Comparison of ENCODE assay signal across 14 cellular contexts in the genomic region with DNA sequence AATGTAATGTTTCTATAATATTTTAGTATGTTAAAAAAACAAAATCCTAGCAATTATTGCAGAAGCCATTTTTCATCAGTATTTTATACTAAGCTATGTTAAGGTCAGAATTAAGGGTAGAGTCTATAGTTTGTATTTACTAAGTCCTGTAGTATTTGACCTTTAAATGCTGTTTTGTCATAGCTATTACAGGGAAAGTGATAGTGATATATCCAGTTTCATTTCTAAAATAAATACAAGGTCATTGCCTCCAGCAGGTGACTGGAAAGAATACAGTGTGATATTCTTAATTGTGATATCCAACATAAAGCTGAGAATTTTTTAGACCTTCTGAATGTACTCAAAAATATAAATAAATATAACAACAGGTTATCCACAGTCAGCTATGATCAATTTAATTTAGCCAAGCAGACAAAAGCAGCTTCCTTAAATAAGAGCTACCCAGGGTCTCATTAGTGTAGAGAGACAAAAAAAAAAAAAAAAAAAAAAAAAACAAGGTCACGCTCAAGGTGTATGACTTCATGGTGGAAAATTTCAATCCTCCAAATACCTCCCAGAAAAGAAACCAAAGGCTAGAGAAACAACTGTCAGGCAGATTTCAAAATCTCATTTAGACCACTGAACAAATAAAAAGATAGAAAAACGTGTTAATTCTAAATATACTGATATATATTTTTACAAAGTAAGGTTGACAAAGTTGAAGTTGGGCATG.
A peak's percentile ranks its signal among the peaks of the same experiment; 100 is the strongest.
DNase-seq lines count a peak whose midpoint lies in the region; ATAC-seq and TF ChIP-seq lines count a peak whose summit lies in the region.
"Had no signal": no experiment of that assay in that cellular context is flagged by ENCODE, and none has a peak within 500 bp of the region (broad histone marks: within the 10 kb centered on the region; RNA-seq: fewer than 3 reads in every experiment).

No MANE protein-coding gene starts in this region.

- no peaks in the 10 kb centered on the region for H3K27me3 ChIP-seq in gastrocnemius medialis
- H3K27me3 ChIP-seq: BE2C had no signal

- peaks cover 14 to 20% of the 10 kb centered on the region in 2 donors for H3K4me1 ChIP-seq in gastrocnemius medialis

- peak overlapping the region; percentile 34 to 52 (median 42) for H3K27ac ChIP-seq in gastrocnemius medialis
- H3K27ac ChIP-seq: C4-2B, GM23248 had no signal

- in situ Hi-C loops in gastrocnemius medialis (cut with MboI; ENCODE audit: low sequenced_read_pairs in 4 of 4), result no loop called here

- no peak for TF ChIP-seq CTCF in gastrocnemius medialis (IDR thresholded peaks at IDR 0.05 in 4 of 5, conservative IDR thresholded peaks at IDR 0.05 in 1 of 5)

- no peaks in the 10 kb centered on the region for H3K36me3 ChIP-seq in gastrocnemius medialis
- H3K36me3 ChIP-seq: BE2C had no signal

- DNase-seq in NCI-H2171 treated with DMSO at 0.1 percent for 48 hours (lab: John Stamatoyannopoulos, UW) (peak; percentile 46), NCI-H2171 (lab: John Stamatoyannopoulos, UW) (no peak), kidney glomerular epithelial cell (lab: John Stamatoyannopoulos, UW) (peak; percentile 18), gastrocnemius medialis (no peak)
- no peak for DNase-seq in stimulated activated CD8-positive, alpha-beta memory T cell treated with anti-CD3 and anti-CD28 coated beads, Interleukin-4, amount 100 ng/mL, for 48 hours
- DNase-seq: ACHN; BE2C; CD4-positive, alpha-beta memory T cell; DMS79; GM23248 had no signal

- no peak overlapping the region for H3K4me3 ChIP-seq in gastrocnemius medialis
- H3K4me3 ChIP-seq: GM12878, GM23248 had no signal

- no peak for TF ChIP-seq POLR2A in gastrocnemius medialis (IDR thresholded peaks at IDR 0.05)

- ATAC-seq in gastrocnemius medialis (peak in 1 of 2 donors; percentile 84), HG02852 (IDR thresholded peaks at IDR 0.05; ENCODE audit: unreplicated experiment) (no peak), HG02798 (IDR thresholded peaks at IDR 0.05; ENCODE audit: poor library complexity, unreplicated experiment) (no peak)
- ATAC-seq: GM12878 had no signal

- no peaks in the 10 kb centered on the region for H3K9me3 ChIP-seq in gastrocnemius medialis
- H3K9me3 ChIP-seq: BE2C had no signal

- intact Hi-C loops in gastrocnemius medialis (cut with DNase I; ENCODE audit: low total_unique reads), result no loop called here

Comparison
In these comparisons a context has a peak if more than half of its experiments do, and no peak if none do; other contexts are left out.
1. DNase-seq: peak in NCI-H2171 treated with DMSO at 0.1 percent for 48 hours (single experiment) and kidney glomerular epithelial cell (single experiment); none in NCI-H2171 (single experiment), gastrocnemius medialis (0 of 2) and stimulated activated CD8-positive, alpha-beta memory T cell treated with anti-CD3 and anti-CD28 coated beads, Interleukin-4, amount 100 ng/mL, for 48 hours (single experiment).